ENCODE assay signal across 8 cellular contexts in the genomic region with DNA sequence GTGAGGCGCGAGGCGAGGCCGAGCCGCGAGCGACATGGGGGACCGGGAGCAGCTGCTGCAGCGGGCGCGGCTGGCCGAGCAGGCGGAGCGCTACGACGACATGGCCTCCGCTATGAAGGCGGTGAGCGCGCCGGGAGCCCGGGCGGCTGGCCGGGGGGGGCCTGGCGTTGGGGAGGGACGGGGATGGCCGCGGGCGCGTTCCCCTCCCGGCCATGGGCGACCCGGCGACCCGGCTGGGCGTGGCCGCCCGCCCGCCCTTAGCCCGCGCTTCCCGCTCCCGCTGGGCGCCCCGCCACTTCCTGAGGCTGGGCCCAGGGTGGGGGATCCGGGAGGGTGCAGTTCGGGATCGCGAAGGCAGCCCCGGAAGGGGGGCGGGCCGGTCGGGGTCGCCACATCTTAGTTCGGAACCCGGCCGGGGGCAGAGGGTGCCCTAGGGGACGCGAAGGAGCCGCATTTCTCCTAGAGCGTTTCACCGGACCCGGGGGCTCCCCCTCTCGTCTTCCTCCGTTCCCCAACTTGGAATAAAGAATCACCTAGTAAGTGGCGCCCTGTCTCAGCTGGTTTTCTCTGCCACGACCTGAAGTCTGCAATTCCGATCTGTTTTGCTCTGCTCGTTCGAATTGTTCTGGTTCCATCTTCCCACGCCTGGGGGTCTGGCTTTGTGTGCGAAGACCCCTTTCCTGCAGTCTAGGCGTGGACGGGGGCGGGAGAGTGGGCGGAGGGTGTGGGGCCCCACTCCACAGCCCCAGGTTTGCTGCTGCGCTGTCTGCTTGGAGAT. TPM values are rescaled to one million over a fixed set of nuclear protein-coding genes. Genes with fewer than 3 reads are reported as not detected.
A peak's percentile ranks its signal among the peaks of the same experiment; 100 is the strongest.
DNase-seq lines count a peak whose midpoint lies in the region; ATAC-seq and TF ChIP-seq lines count a peak whose summit lies in the region.

No MANE protein-coding gene starts in this region.

- CTCF ChIA-PET in MCF 10A (lab: Yijun Ruan, JAX), result interaction anchor here (0.7 to 2.2 kb wide), 5 partner anchors 26 to 280 kb away, joined by 3 to 7 read pairs (median 4); no protein-coding TSS in a partner anchor

- no peaks in the 10 kb centered on the region for H3K4me1 ChIP-seq in RWPE2 (ENCODE audit: insufficient read depth, poor library complexity, severe bottlenecking)

- H3K9me3 ChIP-seq in RWPE2 (ENCODE audit: severe bottlenecking), result no peaks in the 10 kb centered on the region

- DNase-seq in NCI-H2227 (lab: John Stamatoyannopoulos, UW; ENCODE audit: unreplicated experiment), result peak; percentile 59
- DNase-seq in NCI-H2227 treated with DMSO at 0.1 percent for 48 hours (lab: John Stamatoyannopoulos, UW), result no peak
- DNase-seq in RWPE2 (ENCODE audit: low spot score), result no peak
- peak; percentile 27 for DNase-seq in MCF 10A (ENCODE audit: unreplicated experiment)
- no peak for DNase-seq in kidney epithelial cell (ENCODE audit: low read depth)
- peak; percentile 48 to 56 for DNase-seq in stimulated activated CD4-positive, alpha-beta T cell treated with anti-CD3 and anti-CD28 coated beads, Interleukin-2, amount 100 ng/mL, for 24 hours
- no peak for DNase-seq in NCI-H2196 (lab: John Stamatoyannopoulos, UW; ENCODE audit: unreplicated experiment)

- no peak overlapping the region for H3K4me3 Mint-ChIP-seq in MCF 10A (ENCODE audit: unreplicated experiment)

- no peak overlapping the region for H3K27ac Mint-ChIP-seq in MCF 10A (ENCODE audit: low read depth, unreplicated experiment)

- no peaks in the 10 kb centered on the region for H3K9me3 Mint-ChIP-seq in MCF 10A (ENCODE audit: unreplicated experiment)

- intact Hi-C loops in MCF 10A (cut with micrococcal nuclease), result no loop called here

- no peak for TF ChIP-seq CTCF in RWPE2 (IDR thresholded peaks at IDR 0.05; ENCODE audit: poor library complexity, severe bottlenecking)
- no peak for TF ChIP-seq CTCF in MCF 10A (IDR thresholded peaks at IDR 0.05; ENCODE audit: unreplicated experiment)
- no peak for TF ChIP-seq CTCF in kidney epithelial cell (IDR thresholded peaks at IDR 0.05; ENCODE audit: insufficient read depth, low read length, poor library complexity, severe bottlenecking)

- peaks cover 38% of the 10 kb centered on the region for H3K36me3 ChIP-seq in RWPE2 (ENCODE audit: low read depth)
- H3K36me3 ChIP-seq in kidney epithelial cell (ENCODE audit: control insufficient read depth, insufficient read depth, low read length), result no peaks in the 10 kb centered on the region

- POLR2A ChIA-PET in MCF 10A (lab: Yijun Ruan, JAX), result interaction anchor here (0.6 to 3.5 kb wide), 13 partner anchors 8 to 297 kb away, joined by 3 to 31 read pairs (median 4); a partner anchor contains a TSS

- no TSS peak for BruUV-seq in MCF 10A (replicated peaks; lab: Mats Ljungman, UMichigan)

- H3K4me1 Mint-ChIP-seq in MCF 10A (ENCODE audit: insufficient read depth, unreplicated experiment), result peaks cover 6% of the 10 kb centered on the region

- H3K27ac ChIP-seq in RWPE2 (ENCODE audit: poor library complexity, severe bottlenecking), result peak overlapping the region; percentile 93

- H3K27me3 Mint-ChIP-seq in MCF 10A (ENCODE audit: insufficient read depth, unreplicated experiment), result no peaks in the 10 kb centered on the region

- peak; percentile 27 for ATAC-seq in HG02885 (IDR thresholded peaks at IDR 0.05; ENCODE audit: poor library complexity, unreplicated experiment)
- ATAC-seq in RWPE2 (ENCODE audit: low read depth), result peak; percentile 19; the same call in 1 of the 3 replicates

- H3K4me3 ChIP-seq in RWPE2 (ENCODE audit: severe bottlenecking) (peak overlapping the region; percentile 99), kidney epithelial cell (ENCODE audit: low read depth, low read length) (peak overlapping the region; percentile 81)

- peaks cover 14% of the 10 kb centered on the region for H3K36me3 Mint-ChIP-seq in MCF 10A (ENCODE audit: insufficient read depth, unreplicated experiment)

- H3K27me3 ChIP-seq in RWPE2 (ENCODE audit: insufficient read depth, poor library complexity, severe bottlenecking) (no peaks in the 10 kb centered on the region), kidney epithelial cell (ENCODE audit: control insufficient read depth, insufficient read depth, low read length) (no peaks in the 10 kb centered on the region)

RNA-seq across cellular contexts. Expression of a gene that starts 0.6 kb away (rescaled TPM):
- total RNA-seq in MCF 10A (2022) (64.2 and 79.9 TPM in 2 replicates), kidney epithelial cell (163 and 183 TPM in 2 replicates)

Comparison
In these comparisons a context has a peak if more than half of its experiments do, and no peak if none do; other contexts are left out.
1. DNase-seq: peak in NCI-H2227 (single experiment), MCF 10A (single experiment) and stimulated activated CD4-positive, alpha-beta T cell treated with anti-CD3 and anti-CD28 coated beads, Interleukin-2, amount 100 ng/mL, for 24 hours (2 of 2); none in NCI-H2227 treated with DMSO at 0.1 percent for 48 hours (single experiment), RWPE2 (single experiment), kidney epithelial cell (single experiment) and NCI-H2196 (single experiment).